In the genomic region with DNA sequence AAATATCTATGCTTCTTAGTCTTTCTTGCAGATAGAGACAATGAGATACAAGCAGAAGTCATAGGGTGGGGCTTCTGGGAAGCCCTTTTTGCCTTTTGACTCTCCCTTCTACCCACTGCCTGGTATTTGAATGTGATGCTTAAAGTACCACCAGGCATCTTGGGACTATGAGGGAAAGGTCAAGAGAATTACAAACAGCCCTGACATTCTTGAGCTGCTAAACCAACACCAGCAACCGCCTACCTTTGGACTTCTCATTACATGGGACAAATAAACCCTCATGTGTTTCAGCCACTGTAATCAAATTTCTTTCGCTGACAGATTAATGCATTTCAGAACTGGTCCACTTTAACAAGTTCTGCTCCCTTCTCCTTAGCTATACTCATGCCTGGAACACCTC, we compare ENCODE assay signal across 1 cellular context.
TF ChIP-seq lines count a peak whose summit lies in the region.

No MANE protein-coding gene starts in this region.

TF ChIP-seq in HepG2, 621 proteins besides CTCF, POLR2A, EP300 and RAD21 (continued from another document):
- TF ChIP-seq, protein P1, sequence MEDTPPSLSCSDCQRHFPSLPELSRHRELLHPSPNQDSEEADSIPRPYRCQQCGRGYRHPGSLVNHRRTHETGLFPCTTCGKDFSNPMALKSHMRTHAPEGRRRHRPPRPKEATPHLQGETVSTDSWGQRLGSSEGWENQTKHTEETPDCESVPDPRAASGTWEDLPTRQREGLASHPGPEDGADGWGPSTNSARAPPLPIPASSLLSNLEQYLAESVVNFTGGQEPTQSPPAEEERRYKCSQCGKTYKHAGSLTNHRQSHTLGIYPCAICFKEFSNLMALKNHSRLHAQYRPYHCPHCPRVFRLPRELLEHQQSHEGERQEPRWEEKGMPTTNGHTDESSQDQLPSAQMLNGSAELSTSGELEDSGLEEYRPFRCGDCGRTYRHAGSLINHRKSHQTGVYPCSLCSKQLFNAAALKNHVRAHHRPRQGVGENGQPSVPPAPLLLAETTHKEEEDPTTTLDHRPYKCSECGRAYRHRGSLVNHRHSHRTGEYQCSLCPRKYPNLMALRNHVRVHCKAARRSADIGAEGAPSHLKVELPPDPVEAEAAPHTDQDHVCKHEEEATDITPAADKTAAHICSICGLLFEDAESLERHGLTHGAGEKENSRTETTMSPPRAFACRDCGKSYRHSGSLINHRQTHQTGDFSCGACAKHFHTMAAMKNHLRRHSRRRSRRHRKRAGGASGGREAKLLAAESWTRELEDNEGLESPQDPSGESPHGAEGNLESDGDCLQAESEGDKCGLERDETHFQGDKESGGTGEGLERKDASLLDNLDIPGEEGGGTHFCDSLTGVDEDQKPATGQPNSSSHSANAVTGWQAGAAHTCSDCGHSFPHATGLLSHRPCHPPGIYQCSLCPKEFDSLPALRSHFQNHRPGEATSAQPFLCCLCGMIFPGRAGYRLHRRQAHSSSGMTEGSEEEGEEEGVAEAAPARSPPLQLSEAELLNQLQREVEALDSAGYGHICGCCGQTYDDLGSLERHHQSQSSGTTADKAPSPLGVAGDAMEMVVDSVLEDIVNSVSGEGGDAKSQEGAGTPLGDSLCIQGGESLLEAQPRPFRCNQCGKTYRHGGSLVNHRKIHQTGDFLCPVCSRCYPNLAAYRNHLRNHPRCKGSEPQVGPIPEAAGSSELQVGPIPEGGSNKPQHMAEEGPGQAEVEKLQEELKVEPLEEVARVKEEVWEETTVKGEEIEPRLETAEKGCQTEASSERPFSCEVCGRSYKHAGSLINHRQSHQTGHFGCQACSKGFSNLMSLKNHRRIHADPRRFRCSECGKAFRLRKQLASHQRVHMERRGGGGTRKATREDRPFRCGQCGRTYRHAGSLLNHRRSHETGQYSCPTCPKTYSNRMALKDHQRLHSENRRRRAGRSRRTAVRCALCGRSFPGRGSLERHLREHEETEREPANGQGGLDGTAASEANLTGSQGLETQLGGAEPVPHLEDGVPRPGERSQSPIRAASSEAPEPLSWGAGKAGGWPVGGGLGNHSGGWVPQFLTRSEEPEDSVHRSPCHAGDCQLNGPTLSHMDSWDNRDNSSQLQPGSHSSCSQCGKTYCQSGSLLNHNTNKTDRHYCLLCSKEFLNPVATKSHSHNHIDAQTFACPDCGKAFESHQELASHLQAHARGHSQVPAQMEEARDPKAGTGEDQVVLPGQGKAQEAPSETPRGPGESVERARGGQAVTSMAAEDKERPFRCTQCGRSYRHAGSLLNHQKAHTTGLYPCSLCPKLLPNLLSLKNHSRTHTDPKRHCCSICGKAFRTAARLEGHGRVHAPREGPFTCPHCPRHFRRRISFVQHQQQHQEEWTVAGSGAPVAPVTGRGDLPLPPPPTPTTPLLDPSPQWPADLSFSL (CRISPR knock-in tag; IDR thresholded peaks at IDR 0.05) = no peak
- TF ChIP-seq KDM6A (CRISPR knock-in tag; IDR thresholded peaks at IDR 0.05; ENCODE audit: low read depth) (no peak), MAFK (conservative IDR thresholded peaks at IDR 0.05 in 1 of 2, IDR thresholded peaks at IDR 0.05 in 1 of 2; ENCODE audit: low read length in 2 of 2) (no peak), MIER2 (CRISPR knock-in tag; IDR thresholded peaks at IDR 0.05) (no peak)
